Comparison of ENCODE assay signal across 1 cellular context in the genomic region with DNA sequence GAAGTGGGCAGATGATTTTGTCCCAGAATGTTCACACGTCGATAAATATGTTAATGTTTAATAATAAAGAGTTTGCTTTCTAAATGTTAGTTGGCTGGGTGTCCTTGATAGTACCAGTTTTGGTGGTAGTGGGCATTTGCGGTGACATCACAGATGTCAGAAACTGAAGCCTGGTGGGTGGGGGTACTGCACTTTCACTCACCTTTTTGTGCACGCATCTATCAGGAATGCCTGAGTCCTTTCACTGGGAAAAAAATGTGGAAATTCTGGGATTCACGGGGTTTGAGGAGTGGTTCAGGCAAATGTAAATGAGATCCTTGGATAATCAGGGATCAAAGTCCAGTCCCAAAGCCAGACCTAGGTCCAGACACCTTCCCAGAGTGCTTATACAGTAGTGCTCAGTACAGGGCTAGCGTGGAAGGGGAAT.
A peak's percentile ranks its signal among the peaks of the same experiment; 100 is the strongest.
TF ChIP-seq lines count a peak whose summit lies in the region.

No MANE protein-coding gene starts in this region.

TF ChIP-seq in HepG2, 621 proteins besides CTCF, POLR2A, EP300 and RAD21 (continues in another document):
- TF ChIP-seq MIXL1 (CRISPR knock-in tag; IDR thresholded peaks at IDR 0.05): no peak
- TF ChIP-seq, protein P1, sequence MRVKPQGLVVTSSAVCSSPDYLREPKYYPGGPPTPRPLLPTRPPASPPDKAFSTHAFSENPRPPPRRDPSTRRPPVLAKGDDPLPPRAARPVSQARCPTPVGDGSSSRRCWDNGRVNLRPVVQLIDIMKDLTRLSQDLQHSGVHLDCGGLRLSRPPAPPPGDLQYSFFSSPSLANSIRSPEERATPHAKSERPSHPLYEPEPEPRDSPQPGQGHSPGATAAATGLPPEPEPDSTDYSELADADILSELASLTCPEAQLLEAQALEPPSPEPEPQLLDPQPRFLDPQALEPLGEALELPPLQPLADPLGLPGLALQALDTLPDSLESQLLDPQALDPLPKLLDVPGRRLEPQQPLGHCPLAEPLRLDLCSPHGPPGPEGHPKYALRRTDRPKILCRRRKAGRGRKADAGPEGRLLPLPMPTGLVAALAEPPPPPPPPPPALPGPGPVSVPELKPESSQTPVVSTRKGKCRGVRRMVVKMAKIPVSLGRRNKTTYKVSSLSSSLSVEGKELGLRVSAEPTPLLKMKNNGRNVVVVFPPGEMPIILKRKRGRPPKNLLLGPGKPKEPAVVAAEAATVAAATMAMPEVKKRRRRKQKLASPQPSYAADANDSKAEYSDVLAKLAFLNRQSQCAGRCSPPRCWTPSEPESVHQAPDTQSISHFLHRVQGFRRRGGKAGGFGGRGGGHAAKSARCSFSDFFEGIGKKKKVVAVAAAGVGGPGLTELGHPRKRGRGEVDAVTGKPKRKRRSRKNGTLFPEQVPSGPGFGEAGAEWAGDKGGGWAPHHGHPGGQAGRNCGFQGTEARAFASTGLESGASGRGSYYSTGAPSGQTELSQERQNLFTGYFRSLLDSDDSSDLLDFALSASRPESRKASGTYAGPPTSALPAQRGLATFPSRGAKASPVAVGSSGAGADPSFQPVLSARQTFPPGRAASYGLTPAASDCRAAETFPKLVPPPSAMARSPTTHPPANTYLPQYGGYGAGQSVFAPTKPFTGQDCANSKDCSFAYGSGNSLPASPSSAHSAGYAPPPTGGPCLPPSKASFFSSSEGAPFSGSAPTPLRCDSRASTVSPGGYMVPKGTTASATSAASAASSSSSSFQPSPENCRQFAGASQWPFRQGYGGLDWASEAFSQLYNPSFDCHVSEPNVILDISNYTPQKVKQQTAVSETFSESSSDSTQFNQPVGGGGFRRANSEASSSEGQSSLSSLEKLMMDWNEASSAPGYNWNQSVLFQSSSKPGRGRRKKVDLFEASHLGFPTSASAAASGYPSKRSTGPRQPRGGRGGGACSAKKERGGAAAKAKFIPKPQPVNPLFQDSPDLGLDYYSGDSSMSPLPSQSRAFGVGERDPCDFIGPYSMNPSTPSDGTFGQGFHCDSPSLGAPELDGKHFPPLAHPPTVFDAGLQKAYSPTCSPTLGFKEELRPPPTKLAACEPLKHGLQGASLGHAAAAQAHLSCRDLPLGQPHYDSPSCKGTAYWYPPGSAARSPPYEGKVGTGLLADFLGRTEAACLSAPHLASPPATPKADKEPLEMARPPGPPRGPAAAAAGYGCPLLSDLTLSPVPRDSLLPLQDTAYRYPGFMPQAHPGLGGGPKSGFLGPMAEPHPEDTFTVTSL (CRISPR knock-in tag; IDR thresholded peaks at IDR 0.05; ENCODE audit: borderline replicate concordance): peak; percentile 41; the same call in 1 of the 2 replicates
- TF ChIP-seq RARA (CRISPR knock-in tag; IDR thresholded peaks at IDR 0.05): peak; percentile 48; the same call in 1 of the 2 replicates
- TF ChIP-seq LCORL (IDR thresholded peaks at IDR 0.05): no peak
- TF ChIP-seq LCORL (CRISPR knock-in tag; IDR thresholded peaks at IDR 0.05): peak; percentile 43; the same call in 1 of the 2 replicates
- TF ChIP-seq TEAD3 (CRISPR knock-in tag; optimal IDR thresholded peaks at IDR 0.05; ENCODE audit: borderline replicate concordance): peak; percentile 33
- TF ChIP-seq, protein P2, sequence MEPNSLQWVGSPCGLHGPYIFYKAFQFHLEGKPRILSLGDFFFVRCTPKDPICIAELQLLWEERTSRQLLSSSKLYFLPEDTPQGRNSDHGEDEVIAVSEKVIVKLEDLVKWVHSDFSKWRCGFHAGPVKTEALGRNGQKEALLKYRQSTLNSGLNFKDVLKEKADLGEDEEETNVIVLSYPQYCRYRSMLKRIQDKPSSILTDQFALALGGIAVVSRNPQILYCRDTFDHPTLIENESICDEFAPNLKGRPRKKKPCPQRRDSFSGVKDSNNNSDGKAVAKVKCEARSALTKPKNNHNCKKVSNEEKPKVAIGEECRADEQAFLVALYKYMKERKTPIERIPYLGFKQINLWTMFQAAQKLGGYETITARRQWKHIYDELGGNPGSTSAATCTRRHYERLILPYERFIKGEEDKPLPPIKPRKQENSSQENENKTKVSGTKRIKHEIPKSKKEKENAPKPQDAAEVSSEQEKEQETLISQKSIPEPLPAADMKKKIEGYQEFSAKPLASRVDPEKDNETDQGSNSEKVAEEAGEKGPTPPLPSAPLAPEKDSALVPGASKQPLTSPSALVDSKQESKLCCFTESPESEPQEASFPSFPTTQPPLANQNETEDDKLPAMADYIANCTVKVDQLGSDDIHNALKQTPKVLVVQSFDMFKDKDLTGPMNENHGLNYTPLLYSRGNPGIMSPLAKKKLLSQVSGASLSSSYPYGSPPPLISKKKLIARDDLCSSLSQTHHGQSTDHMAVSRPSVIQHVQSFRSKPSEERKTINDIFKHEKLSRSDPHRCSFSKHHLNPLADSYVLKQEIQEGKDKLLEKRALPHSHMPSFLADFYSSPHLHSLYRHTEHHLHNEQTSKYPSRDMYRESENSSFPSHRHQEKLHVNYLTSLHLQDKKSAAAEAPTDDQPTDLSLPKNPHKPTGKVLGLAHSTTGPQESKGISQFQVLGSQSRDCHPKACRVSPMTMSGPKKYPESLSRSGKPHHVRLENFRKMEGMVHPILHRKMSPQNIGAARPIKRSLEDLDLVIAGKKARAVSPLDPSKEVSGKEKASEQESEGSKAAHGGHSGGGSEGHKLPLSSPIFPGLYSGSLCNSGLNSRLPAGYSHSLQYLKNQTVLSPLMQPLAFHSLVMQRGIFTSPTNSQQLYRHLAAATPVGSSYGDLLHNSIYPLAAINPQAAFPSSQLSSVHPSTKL (CRISPR knock-in tag; IDR thresholded peaks at IDR 0.05): peak; percentile 56
- TF ChIP-seq GTF3A (CRISPR knock-in tag; conservative IDR thresholded peaks at IDR 0.05): 0 out of 2 replicates have a peak, but pooled peaks have one; percentile 47
- TF ChIP-seq ZIK1 (CRISPR knock-in tag; IDR thresholded peaks at IDR 0.05; ENCODE audit: borderline replicate concordance, low read depth): no peak
- 0 out of 2 replicates have a peak, but pooled peaks have one; percentile 31 for TF ChIP-seq ZNF350 (CRISPR knock-in tag; IDR thresholded peaks at IDR 0.05; ENCODE audit: borderline replicate concordance, low read depth)
- TF ChIP-seq SIN3A (IDR thresholded peaks at IDR 0.05; ENCODE audit: borderline replicate concordance, low read depth, low read length): peak; percentile 23; the same call in 1 of the 2 replicates
- TF ChIP-seq SAP130 (CRISPR knock-in tag; IDR thresholded peaks at IDR 0.05; ENCODE audit: low read depth): peak; percentile 66
- TF ChIP-seq, protein P3, sequence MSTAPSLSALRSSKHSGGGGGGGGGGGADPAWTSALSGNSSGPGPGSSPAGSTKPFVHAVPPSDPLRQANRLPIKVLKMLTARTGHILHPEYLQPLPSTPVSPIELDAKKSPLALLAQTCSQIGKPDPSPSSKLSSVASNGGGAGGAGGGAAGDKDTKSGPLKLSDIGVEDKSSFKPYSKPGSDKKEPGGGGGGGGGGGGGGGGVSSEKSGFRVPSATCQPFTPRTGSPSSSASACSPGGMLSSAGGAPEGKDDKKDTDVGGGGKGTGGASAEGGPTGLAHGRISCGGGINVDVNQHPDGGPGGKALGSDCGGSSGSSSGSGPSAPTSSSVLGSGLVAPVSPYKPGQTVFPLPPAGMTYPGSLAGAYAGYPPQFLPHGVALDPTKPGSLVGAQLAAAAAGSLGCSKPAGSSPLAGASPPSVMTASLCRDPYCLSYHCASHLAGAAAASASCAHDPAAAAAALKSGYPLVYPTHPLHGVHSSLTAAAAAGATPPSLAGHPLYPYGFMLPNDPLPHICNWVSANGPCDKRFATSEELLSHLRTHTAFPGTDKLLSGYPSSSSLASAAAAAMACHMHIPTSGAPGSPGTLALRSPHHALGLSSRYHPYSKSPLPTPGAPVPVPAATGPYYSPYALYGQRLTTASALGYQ (CRISPR knock-in tag; IDR thresholded peaks at IDR 0.05): 0 out of 2 replicates have a peak, but pooled peaks have one; percentile 51
- no peak for TF ChIP-seq FOXK1 (CRISPR knock-in tag; IDR thresholded peaks at IDR 0.05; ENCODE audit: borderline replicate concordance, low read depth)
- peak; percentile 60 for TF ChIP-seq HNF4G (IDR thresholded peaks at IDR 0.05; ENCODE audit: borderline replicate concordance, low read depth, low read length)
- TF ChIP-seq HNF4G (CRISPR knock-in tag; IDR thresholded peaks at IDR 0.05; ENCODE audit: borderline replicate concordance, low read depth): 0 out of 2 replicates have a peak, but pooled peaks have one; percentile 22
- TF ChIP-seq ZSCAN21 (CRISPR knock-in tag; IDR thresholded peaks at IDR 0.05; ENCODE audit: borderline replicate concordance): peak; percentile 98
- peak; percentile 19; the same call in 1 of the 2 replicates for TF ChIP-seq ZNF605 (CRISPR knock-in tag; IDR thresholded peaks at IDR 0.05)
- no peak for TF ChIP-seq STAG1 (CRISPR knock-in tag; IDR thresholded peaks at IDR 0.05)
- TF ChIP-seq ZNF331 (CRISPR knock-in tag; IDR thresholded peaks at IDR 0.05): peak; percentile 25; the same call in 1 of the 2 replicates
- TF ChIP-seq HNF4A (CRISPR knock-in tag; IDR thresholded peaks at IDR 0.05): peak; percentile 81
- TF ChIP-seq ZBTB42 (CRISPR knock-in tag; IDR thresholded peaks at IDR 0.05): no peak
- TF ChIP-seq, protein P4, sequence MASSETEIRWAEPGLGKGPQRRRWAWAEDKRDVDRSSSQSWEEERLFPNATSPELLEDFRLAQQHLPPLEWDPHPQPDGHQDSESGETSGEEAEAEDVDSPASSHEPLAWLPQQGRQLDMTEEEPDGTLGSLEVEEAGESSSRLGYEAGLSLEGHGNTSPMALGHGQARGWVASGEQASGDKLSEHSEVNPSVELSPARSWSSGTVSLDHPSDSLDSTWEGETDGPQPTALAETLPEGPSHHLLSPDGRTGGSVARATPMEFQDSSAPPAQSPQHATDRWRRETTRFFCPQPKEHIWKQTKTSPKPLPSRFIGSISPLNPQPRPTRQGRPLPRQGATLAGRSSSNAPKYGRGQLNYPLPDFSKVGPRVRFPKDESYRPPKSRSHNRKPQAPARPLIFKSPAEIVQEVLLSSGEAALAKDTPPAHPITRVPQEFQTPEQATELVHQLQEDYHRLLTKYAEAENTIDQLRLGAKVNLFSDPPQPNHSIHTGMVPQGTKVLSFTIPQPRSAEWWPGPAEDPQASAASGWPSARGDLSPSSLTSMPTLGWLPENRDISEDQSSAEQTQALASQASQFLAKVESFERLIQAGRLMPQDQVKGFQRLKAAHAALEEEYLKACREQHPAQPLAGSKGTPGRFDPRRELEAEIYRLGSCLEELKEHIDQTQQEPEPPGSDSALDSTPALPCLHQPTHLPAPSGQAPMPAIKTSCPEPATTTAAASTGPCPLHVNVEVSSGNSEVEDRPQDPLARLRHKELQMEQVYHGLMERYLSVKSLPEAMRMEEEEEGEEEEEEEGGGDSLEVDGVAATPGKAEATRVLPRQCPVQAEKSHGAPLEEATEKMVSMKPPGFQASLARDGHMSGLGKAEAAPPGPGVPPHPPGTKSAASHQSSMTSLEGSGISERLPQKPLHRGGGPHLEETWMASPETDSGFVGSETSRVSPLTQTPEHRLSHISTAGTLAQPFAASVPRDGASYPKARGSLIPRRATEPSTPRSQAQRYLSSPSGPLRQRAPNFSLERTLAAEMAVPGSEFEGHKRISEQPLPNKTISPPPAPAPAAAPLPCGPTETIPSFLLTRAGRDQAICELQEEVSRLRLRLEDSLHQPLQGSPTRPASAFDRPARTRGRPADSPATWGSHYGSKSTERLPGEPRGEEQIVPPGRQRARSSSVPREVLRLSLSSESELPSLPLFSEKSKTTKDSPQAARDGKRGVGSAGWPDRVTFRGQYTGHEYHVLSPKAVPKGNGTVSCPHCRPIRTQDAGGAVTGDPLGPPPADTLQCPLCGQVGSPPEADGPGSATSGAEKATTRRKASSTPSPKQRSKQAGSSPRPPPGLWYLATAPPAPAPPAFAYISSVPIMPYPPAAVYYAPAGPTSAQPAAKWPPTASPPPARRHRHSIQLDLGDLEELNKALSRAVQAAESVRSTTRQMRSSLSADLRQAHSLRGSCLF (CRISPR knock-in tag; IDR thresholded peaks at IDR 0.05; ENCODE audit: borderline replicate concordance): no peak
- TF ChIP-seq SOX13 (IDR thresholded peaks at IDR 0.05): no peak
- TF ChIP-seq SOX13 (CRISPR knock-in tag; conservative IDR thresholded peaks at IDR 0.05 in 1 of 2, IDR thresholded peaks at IDR 0.05 in 1 of 2): 0 out of 4 replicates have a peak, but pooled peaks of 1 of the 2 experiments have one; percentile 14
- peak; percentile 62; the same call in 1 of the 2 replicates for TF ChIP-seq BCL6 (CRISPR knock-in tag; IDR thresholded peaks at IDR 0.05)
- TF ChIP-seq RFXAP (CRISPR knock-in tag; IDR thresholded peaks at IDR 0.05; ENCODE audit: borderline replicate concordance): 0 out of 2 replicates have a peak, but pooled peaks have one; percentile 13
- no peak for TF ChIP-seq IRX3 (CRISPR knock-in tag; IDR thresholded peaks at IDR 0.05; ENCODE audit: borderline replicate concordance, low read depth)
- TF ChIP-seq, protein P5, sequence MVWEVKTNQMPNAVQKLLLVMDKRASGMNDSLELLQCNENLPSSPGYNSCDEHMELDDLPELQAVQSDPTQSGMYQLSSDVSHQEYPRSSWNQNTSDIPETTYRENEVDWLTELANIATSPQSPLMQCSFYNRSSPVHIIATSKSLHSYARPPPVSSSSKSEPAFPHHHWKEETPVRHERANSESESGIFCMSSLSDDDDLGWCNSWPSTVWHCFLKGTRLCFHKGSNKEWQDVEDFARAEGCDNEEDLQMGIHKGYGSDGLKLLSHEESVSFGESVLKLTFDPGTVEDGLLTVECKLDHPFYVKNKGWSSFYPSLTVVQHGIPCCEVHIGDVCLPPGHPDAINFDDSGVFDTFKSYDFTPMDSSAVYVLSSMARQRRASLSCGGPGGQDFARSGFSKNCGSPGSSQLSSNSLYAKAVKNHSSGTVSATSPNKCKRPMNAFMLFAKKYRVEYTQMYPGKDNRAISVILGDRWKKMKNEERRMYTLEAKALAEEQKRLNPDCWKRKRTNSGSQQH (CRISPR knock-in tag; IDR thresholded peaks at IDR 0.05; ENCODE audit: low read depth): 0 out of 2 replicates have a peak, but pooled peaks have one; percentile 44
- TF ChIP-seq BRCA1 (CRISPR knock-in tag; IDR thresholded peaks at IDR 0.05): peak; percentile 3; the same call in 1 of the 2 replicates
- 0 out of 2 replicates have a peak, but pooled peaks have one; percentile 57 for TF ChIP-seq ZSCAN9 (CRISPR knock-in tag; IDR thresholded peaks at IDR 0.05; ENCODE audit: borderline replicate concordance)
- TF ChIP-seq, protein P6, sequence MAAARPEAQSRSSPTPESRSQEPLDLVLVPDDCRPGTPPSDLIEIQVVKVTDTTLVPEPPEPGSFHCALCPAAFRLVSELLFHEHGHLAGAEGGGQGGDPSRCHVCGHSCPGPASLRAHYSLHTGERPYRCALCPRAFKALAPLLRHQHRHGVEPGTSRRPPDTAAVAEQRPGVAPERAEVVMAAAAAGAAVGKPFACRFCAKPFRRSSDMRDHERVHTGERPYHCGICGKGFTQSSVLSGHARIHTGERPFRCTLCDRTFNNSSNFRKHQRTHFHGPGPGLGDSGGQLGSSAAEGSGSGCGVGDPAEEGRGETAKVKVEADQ (CRISPR knock-in tag; IDR thresholded peaks at IDR 0.05; ENCODE audit: borderline replicate concordance): no peak
- peak; percentile 54; the same call in 1 of the 2 replicates for TF ChIP-seq ZNF816 (CRISPR knock-in tag; IDR thresholded peaks at IDR 0.05; ENCODE audit: borderline replicate concordance)
- TF ChIP-seq NCOR1 (IDR thresholded peaks at IDR 0.05; ENCODE audit: borderline replicate concordance, low read length): peak; percentile 62; the same call in 1 of the 2 replicates
- TF ChIP-seq HDAC1 (CRISPR knock-in tag; IDR thresholded peaks at IDR 0.05): peak; percentile 24; the same call in 1 of the 2 replicates
- TF ChIP-seq SALL1 (CRISPR knock-in tag; IDR thresholded peaks at IDR 0.05): peak; percentile 32; the same call in 1 of the 2 replicates
- 0 out of 2 replicates have a peak, but pooled peaks have one; percentile 50 for TF ChIP-seq NKX3-1 (CRISPR knock-in tag; IDR thresholded peaks at IDR 0.05)
